Comparison of ENCODE assay signal across 16 cellular contexts in genomic region chr13:109867766-109868165, GRCh38.
DNase-seq lines count a peak whose midpoint lies in the region; FAIRE-seq and TF ChIP-seq lines count a peak whose summit lies in the region.
"Had no signal": no experiment of that assay in that cellular context is flagged by ENCODE, and none has a peak within 500 bp of the region (broad histone marks: within the 10 kb centered on the region; RNA-seq: fewer than 3 reads in every experiment).

No MANE protein-coding gene starts in this region.

- TF ChIP-seq CTCF in hepatocyte (IDR thresholded peaks at IDR 0.05; ENCODE audit: poor library complexity), result no peak

- no peaks in the 10 kb centered on the region for H3K79me2 ChIP-seq in hepatocyte

- WGBS in hepatocyte (ENCODE audit: low lambda C conversion rate, missing lambda C conversion rate), result 44% methylated on average over 2 of the region's 2 CpGs
- 13 to 55% (median 28%) methylated on average over 2 of the region's 2 CpGs for WGBS in small intestine, 3 donors

- H3K4me1 ChIP-seq in hepatocyte (ENCODE audit: insufficient read depth) (peaks cover 9% of the 10 kb centered on the region), small intestine (ENCODE audit: control insufficient read depth in 2 of 2, insufficient read depth in 1 of 2, low read depth in 1 of 2, low read length in 1 of 2) (peaks cover 2 to 6% of the 10 kb centered on the region in 2 donors)

- no peak overlapping the region for H3K4me2 ChIP-seq in hepatocyte
- H3K4me2 ChIP-seq: BLaER1 had no signal

- FAIRE-seq in small intestine (lab: Jason Lieb, UNC), result no peak

- no peak overlapping the region for H2AFZ ChIP-seq in hepatocyte

- no peaks in the 10 kb centered on the region for H3K9me2 ChIP-seq in hepatocyte (replicated peaks; ENCODE audit: insufficient read depth)

- no peaks in the 10 kb centered on the region for H4K20me1 ChIP-seq in hepatocyte (ENCODE audit: insufficient read depth, poor library complexity, severe bottlenecking)
- H4K20me1 ChIP-seq: BLaER1 had no signal

- DNase-seq in NCI-H2029 (lab: John Stamatoyannopoulos, UW), result peak; percentile 61
- DNase-seq in NCI-H2029 treated with DMSO at 0.1 percent for 48 hours (lab: John Stamatoyannopoulos, UW), result no peak
- DNase-seq in SHP77 treated with DMSO at 0.1 percent for 48 hours (lab: John Stamatoyannopoulos, UW), result peak; percentile 24
- DNase-seq in hepatocyte (ENCODE audit: low spot score), result peak; percentile 32
- DNase-seq in small intestine, result peak; percentile 26
- DNase-seq in T-helper 9 cell, result no peak
- no peak for DNase-seq in amniotic stem cell (lab: John Stamatoyannopoulos, UW)
- no peak for DNase-seq in DMS 273 (lab: John Stamatoyannopoulos, UW; ENCODE audit: unreplicated experiment)
- DNase-seq: CD8-positive, alpha-beta memory T cell; DMS 273 treated with DMSO at 0.1 percent for 48 hours; Kasumi-1; NCI-H1105; NCI-H1694 treated with DMSO at 0.1 percent for 48 hours; NCI-H446 treated with DMSO at 0.1 percent for 48 hours; NCI-H748 treated with DMSO at 0.1 percent for 48 hours had no signal

- H3K4me3 ChIP-seq in hepatocyte (no peak overlapping the region), small intestine (ENCODE audit: low read depth in 1 of 2, low read length in 2 of 2) (no peak overlapping the region)
- H3K4me3 ChIP-seq: BLaER1 had no signal

- H3K27me3 ChIP-seq in hepatocyte, result no peaks in the 10 kb centered on the region
- H3K27me3 ChIP-seq in small intestine (ENCODE audit: control insufficient read depth in 2 of 2, insufficient read depth in 2 of 2, low read length in 2 of 2), result no peaks in the 10 kb centered on the region
- H3K27me3 ChIP-seq: BLaER1 had no signal

- H3K27ac ChIP-seq in hepatocyte (no peak overlapping the region), small intestine (ENCODE audit: low read depth in 1 of 2, low read length in 1 of 2) (no peak overlapping the region)
- H3K27ac ChIP-seq: BLaER1 had no signal

- H3K36me3 ChIP-seq in hepatocyte (replicated peaks; ENCODE audit: insufficient read depth, low read depth) (no peaks in the 10 kb centered on the region), small intestine (ENCODE audit: control insufficient read depth in 2 of 2, insufficient read depth in 2 of 2, low read length in 2 of 2) (no peaks in the 10 kb centered on the region)
- H3K36me3 ChIP-seq: BLaER1 had no signal

- H3K9me3 ChIP-seq in hepatocyte (ENCODE audit: low read depth) (no peaks in the 10 kb centered on the region), small intestine (ENCODE audit: control insufficient read depth, low read depth) (no peaks in the 10 kb centered on the region)

Comparison
In these comparisons a context has a peak if more than half of its experiments do, and no peak if none do; other contexts are left out.
1. DNase-seq: peak in NCI-H2029 (single experiment), SHP77 treated with DMSO at 0.1 percent for 48 hours (single experiment), hepatocyte (single experiment) and small intestine (single experiment); none in NCI-H2029 treated with DMSO at 0.1 percent for 48 hours (single experiment), T-helper 9 cell (single experiment), amniotic stem cell (single experiment) and DMS 273 (single experiment).